Comparison of ENCODE assay signal across 1 cellular context in the genomic region with DNA sequence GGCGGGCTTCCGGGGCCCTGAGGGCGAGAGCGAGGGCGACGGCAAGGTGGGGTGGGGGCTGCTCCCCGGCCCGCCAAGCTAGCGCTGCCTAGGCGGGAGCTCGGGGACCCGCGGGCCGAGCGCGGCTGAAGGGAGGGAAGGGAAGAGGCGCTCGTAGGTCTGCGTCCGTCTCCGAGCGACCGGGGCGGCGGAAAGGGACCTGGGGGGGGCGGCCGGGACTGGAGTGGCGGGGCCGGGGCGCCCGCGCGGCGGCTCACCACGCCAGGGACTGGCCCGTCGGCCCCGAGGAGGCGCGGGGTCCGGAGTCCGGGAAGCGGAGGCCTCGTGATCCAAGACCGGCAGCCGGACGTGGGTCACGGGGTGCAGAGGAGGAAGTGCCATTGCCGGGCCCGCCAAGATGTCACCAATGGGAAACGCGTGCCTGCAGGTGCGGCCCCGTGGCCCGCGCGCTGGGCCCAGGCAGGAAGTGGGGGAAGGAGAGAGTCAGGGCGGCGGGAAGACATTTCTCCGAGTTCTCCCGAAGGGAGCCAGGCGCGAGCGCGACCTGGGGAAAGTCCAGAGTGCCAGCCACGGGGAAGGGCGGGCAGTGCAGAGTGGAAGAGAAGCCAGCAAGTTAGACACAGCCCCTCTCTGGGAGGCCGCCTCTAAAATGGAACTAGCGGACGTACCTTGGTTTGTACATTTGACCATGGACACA.
A peak's percentile ranks its signal among the peaks of the same experiment; 100 is the strongest.
TF ChIP-seq lines count a peak whose summit lies in the region.

No MANE protein-coding gene starts in this region.

TF ChIP-seq in HepG2, 621 proteins besides CTCF, POLR2A, EP300 and RAD21 (continued from another document and continues in another):
- TF ChIP-seq ZNF770 (CRISPR knock-in tag; IDR thresholded peaks at IDR 0.05) (peak; percentile 87), MEIS1 (CRISPR knock-in tag; IDR thresholded peaks at IDR 0.05; ENCODE audit: borderline replicate concordance) (no peak), ZNF777 (CRISPR knock-in tag; IDR thresholded peaks at IDR 0.05) (peak; percentile 64), TBP (CRISPR knock-in tag; IDR thresholded peaks at IDR 0.05) (no peak), NFAT5 (CRISPR knock-in tag; IDR thresholded peaks at IDR 0.05) (peak; percentile 96), HNRNPK (IDR thresholded peaks at IDR 0.05; ENCODE audit: low read depth, low read length, poor library complexity, severe bottlenecking) (peak; percentile 99), CSRNP2 (CRISPR knock-in tag; conservative IDR thresholded peaks at IDR 0.05; ENCODE audit: low read depth) (no peak; the same call in 1 of the 2 replicates), FLYWCH1 (CRISPR knock-in tag; IDR thresholded peaks at IDR 0.05) (0 out of 2 replicates have a peak, but pooled peaks have one; percentile 60), ZNF335 (CRISPR knock-in tag; IDR thresholded peaks at IDR 0.05) (no peak; the same call in 1 of the 2 replicates), ZNF329 (CRISPR knock-in tag; IDR thresholded peaks at IDR 0.05; ENCODE audit: low read depth) (peak; percentile 69; the same call in 1 of the 2 replicates), SOX13 (IDR thresholded peaks at IDR 0.05) (no peak), SOX13 (CRISPR knock-in tag; conservative IDR thresholded peaks at IDR 0.05 in 1 of 2, IDR thresholded peaks at IDR 0.05 in 1 of 2) (peak in 1 of 2 experiments; percentile 56; a peak in 2 of 4 replicates), ZNF17 (CRISPR knock-in tag; IDR thresholded peaks at IDR 0.05) (no peak), STAT6 (CRISPR knock-in tag; IDR thresholded peaks at IDR 0.05; ENCODE audit: borderline replicate concordance) (no peak; the same call in 1 of the 2 replicates), KDM5A (IDR thresholded peaks at IDR 0.05; ENCODE audit: borderline replicate concordance, low read length) (no peak), ZNF687 (CRISPR knock-in tag; IDR thresholded peaks at IDR 0.05) (peak; percentile 95), ZNF670 (CRISPR knock-in tag; IDR thresholded peaks at IDR 0.05; ENCODE audit: borderline replicate concordance) (no peak), SMARCC2 (IDR thresholded peaks at IDR 0.05) (no peak), HDAC6 (IDR thresholded peaks at IDR 0.05; ENCODE audit: low read depth, low read length) (no peak), AHR (CRISPR knock-in tag; IDR thresholded peaks at IDR 0.05) (peak; percentile 78; the same call in 1 of the 2 replicates), ELF3 (CRISPR knock-in tag; IDR thresholded peaks at IDR 0.05) (peak; percentile 98), ZNF441 (CRISPR knock-in tag; IDR thresholded peaks at IDR 0.05; ENCODE audit: borderline replicate concordance) (peak; percentile 75; the same call in 1 of the 2 replicates), ZNF10 (CRISPR knock-in tag; IDR thresholded peaks at IDR 0.05; ENCODE audit: borderline replicate concordance, low read depth) (no peak)
- TF ChIP-seq, protein P1, sequence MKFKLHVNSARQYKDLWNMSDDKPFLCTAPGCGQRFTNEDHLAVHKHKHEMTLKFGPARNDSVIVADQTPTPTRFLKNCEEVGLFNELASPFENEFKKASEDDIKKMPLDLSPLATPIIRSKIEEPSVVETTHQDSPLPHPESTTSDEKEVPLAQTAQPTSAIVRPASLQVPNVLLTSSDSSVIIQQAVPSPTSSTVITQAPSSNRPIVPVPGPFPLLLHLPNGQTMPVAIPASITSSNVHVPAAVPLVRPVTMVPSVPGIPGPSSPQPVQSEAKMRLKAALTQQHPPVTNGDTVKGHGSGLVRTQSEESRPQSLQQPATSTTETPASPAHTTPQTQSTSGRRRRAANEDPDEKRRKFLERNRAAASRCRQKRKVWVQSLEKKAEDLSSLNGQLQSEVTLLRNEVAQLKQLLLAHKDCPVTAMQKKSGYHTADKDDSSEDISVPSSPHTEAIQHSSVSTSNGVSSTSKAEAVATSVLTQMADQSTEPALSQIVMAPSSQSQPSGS (CRISPR knock-in tag; IDR thresholded peaks at IDR 0.05), result peak; percentile 64
- TF ChIP-seq, protein P2, sequence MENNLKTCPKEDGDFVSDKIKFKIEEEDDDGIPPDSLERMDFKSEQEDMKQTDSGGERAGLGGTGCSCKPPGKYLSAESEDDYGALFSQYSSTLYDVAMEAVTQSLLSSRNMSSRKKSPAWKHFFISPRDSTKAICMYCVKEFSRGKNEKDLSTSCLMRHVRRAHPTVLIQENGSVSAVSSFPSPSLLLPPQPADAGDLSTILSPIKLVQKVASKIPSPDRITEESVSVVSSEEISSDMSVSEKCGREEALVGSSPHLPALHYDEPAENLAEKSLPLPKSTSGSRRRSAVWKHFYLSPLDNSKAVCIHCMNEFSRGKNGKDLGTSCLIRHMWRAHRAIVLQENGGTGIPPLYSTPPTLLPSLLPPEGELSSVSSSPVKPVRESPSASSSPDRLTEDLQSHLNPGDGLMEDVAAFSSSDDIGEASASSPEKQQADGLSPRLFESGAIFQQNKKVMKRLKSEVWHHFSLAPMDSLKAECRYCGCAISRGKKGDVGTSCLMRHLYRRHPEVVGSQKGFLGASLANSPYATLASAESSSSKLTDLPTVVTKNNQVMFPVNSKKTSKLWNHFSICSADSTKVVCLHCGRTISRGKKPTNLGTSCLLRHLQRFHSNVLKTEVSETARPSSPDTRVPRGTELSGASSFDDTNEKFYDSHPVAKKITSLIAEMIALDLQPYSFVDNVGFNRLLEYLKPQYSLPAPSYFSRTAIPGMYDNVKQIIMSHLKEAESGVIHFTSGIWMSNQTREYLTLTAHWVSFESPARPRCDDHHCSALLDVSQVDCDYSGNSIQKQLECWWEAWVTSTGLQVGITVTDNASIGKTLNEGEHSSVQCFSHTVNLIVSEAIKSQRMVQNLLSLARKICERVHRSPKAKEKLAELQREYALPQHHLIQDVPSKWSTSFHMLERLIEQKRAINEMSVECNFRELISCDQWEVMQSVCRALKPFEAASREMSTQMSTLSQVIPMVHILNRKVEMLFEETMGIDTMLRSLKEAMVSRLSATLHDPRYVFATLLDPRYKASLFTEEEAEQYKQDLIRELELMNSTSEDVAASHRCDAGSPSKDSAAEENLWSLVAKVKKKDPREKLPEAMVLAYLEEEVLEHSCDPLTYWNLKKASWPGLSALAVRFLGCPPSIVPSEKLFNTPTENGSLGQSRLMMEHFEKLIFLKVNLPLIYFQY (CRISPR knock-in tag; IDR thresholded peaks at IDR 0.05; ENCODE audit: borderline replicate concordance), result peak; percentile 84; the same call in 1 of the 2 replicates
